16 cellular contexts compared by ENCODE assay signal in the genomic region with DNA sequence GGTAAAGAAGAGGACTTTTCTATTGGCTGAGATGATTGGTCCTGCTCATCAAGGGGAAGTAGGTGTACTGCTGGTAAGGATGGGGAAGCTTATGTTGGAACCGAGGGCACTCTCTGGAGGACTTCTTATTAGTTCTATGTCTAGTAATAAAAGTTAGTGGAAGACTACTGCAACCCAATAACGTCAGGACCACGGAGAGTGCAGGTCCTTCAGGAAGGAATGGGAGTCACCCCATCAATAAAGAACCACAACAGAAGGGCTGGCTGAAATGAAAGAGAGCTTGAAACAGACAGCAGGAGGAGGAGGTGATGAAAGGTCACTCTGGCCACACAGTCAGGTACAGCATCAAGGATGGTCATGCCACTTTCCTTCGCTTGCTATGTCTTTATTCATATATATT.
A peak's percentile ranks its signal among the peaks of the same experiment; 100 is the strongest.
DNase-seq lines count a peak whose midpoint lies in the region; ATAC-seq, FAIRE-seq and TF ChIP-seq lines count a peak whose summit lies in the region.
"Had no signal": no experiment of that assay in that cellular context is flagged by ENCODE, and none has a peak within 500 bp of the region (broad histone marks: within the 10 kb centered on the region; RNA-seq: fewer than 3 reads in every experiment).

No MANE protein-coding gene starts in this region.

- no peak overlapping the region for H3K9ac ChIP-seq in IMR-90 (ENCODE audit: low read depth, low read length)
- no peak overlapping the region for H3K9ac ChIP-seq in mammary epithelial cell (ENCODE audit: insufficient read depth, low read length)

- H2AFZ ChIP-seq in IMR-90 (replicated peaks; ENCODE audit: low read length, poor library complexity): no peak overlapping the region
- H2AFZ ChIP-seq in mammary epithelial cell (ENCODE audit: low read depth, low read length): no peak overlapping the region

- no peak overlapping the region for H4K91ac ChIP-seq in IMR-90 (ENCODE audit: insufficient read depth, low read depth, low read length)

- no peak overlapping the region for H2AK5ac ChIP-seq in IMR-90 (ENCODE audit: low read depth, low read length)

- H3K4me3 ChIP-seq in A549 (no peak overlapping the region), IMR-90 (ENCODE audit: insufficient read depth, low read depth, low read length) (no peak overlapping the region), mammary epithelial cell (replicated peaks in 1 of 3; ENCODE audit: insufficient read depth in 1 of 3, low read depth in 2 of 3, low read length in 3 of 3) (no peak overlapping the region)
- H3K4me3 ChIP-seq: psoas muscle had no signal

- H3K4me1 ChIP-seq in A549 (no peaks in the 10 kb centered on the region), IMR-90 (ENCODE audit: control insufficient read depth, insufficient read depth, low read length) (no peaks in the 10 kb centered on the region), mammary epithelial cell (ENCODE audit: insufficient read depth, low read length) (no peaks in the 10 kb centered on the region)
- H3K4me1 ChIP-seq: psoas muscle had no signal

- no TSS peak for BruUV-seq in IMR-90 (replicated peaks; lab: Mats Ljungman, UMichigan)
- no TSS peak for BruUV-seq in mammary epithelial cell (replicated peaks; lab: Mats Ljungman, UMichigan)

- no peak overlapping the region for H2BK120ac ChIP-seq in IMR-90 (ENCODE audit: low read depth, low read length)

- H3K9me1 ChIP-seq in IMR-90 (ENCODE audit: insufficient read depth, low read length): no peaks in the 10 kb centered on the region

- intact Hi-C loops in IMR-90 (cut with micrococcal nuclease): no loop called here
- intact Hi-C loops in mammary epithelial cell (cut with micrococcal nuclease): no loop called here

- no peaks in the 10 kb centered on the region for H4K20me1 ChIP-seq in IMR-90 (ENCODE audit: insufficient read depth, low read length)
- no peaks in the 10 kb centered on the region for H4K20me1 ChIP-seq in mammary epithelial cell (ENCODE audit: insufficient read depth, low read length)

- in situ Hi-C loops in IMR-90 (cut with MboI; ENCODE audit: low sequenced_read_pairs): no loop called here
- in situ Hi-C loops in mammary epithelial cell (cut with MboI; ENCODE audit: low sequenced_read_pairs in 2 of 2): no loop called here

- no peak overlapping the region for H3K23ac ChIP-seq in IMR-90 (ENCODE audit: low read depth, low read length)

- dilution Hi-C loops in IMR-90 (cut with HindIII; ENCODE audit: low sequenced_read_pairs, unreplicated experiment) (no loop called here), mammary epithelial cell (cut with HindIII; ENCODE audit: low sequenced_read_pairs) (loop anchor here (5.0 kb wide), 2 partner anchors 42 to 63 kb away; no protein-coding TSS in a partner anchor)

- H3K4ac ChIP-seq in IMR-90 (ENCODE audit: low read depth, low read length): no peak overlapping the region

- POLR2A ChIA-PET in A549 (lab: Yijun Ruan, JAX): no interaction called here
- POLR2A ChIA-PET in IMR-90 (lab: Charles Lee; ENCODE audit: unreplicated experiment): no interaction called here

- H3K79me2 ChIP-seq in mammary epithelial cell (ENCODE audit: insufficient read depth, low read length): no peaks in the 10 kb centered on the region

- H3K27ac ChIP-seq in A549 (no peak overlapping the region), IMR-90 (ENCODE audit: insufficient read depth, low read length) (no peak overlapping the region), mammary epithelial cell (ENCODE audit: insufficient read depth, low read depth, low read length) (no peak overlapping the region)
- H3K27ac ChIP-seq: psoas muscle had no signal

- CTCF ChIA-PET in A549 (lab: Yijun Ruan, JAX) (no interaction called here), IMR-90 (lab: Yijun Ruan, JAX) (no interaction called here), mammary epithelial cell (lab: Charles Lee; ENCODE audit: low non-redundant PET) (no interaction called here)

- no peak for TF ChIP-seq EP300 in A549 (IDR thresholded peaks at IDR 0.05)

- TF ChIP-seq RAD21 in A549 (conservative IDR thresholded peaks at IDR 0.05 in 1 of 2, IDR thresholded peaks at IDR 0.05 in 1 of 2) (no peak), IMR-90 (IDR thresholded peaks at IDR 0.05; ENCODE audit: low read length) (no peak)

- DNase-seq in A549 (ENCODE audit: low read depth in 1 of 2, low spot score in 1 of 2) (no peak), IMR-90 (peak; percentile 4), mammary epithelial cell (peak; percentile 21), iPS-NIHi11 (ENCODE audit: low spot score) (peak; percentile 60), OCI-M1 (lab: John Stamatoyannopoulos, UW) (no peak), RCC 7860 (ENCODE audit: low spot score) (no peak)
- DNase-seq: activated CD8-positive, alpha-beta T cell treated with anti-CD3 and anti-CD28 coated beads for 36 hours; CD8-positive, alpha-beta T cell; DND-41; HCEC 1CT; NCI-H1417 treated with DMSO at 0.1 percent for 48 hours; psoas muscle; stimulated activated naive CD4-positive, alpha-beta T cell; trophoblast cell had no signal

- H3K4me2 ChIP-seq in A549 (no peak overlapping the region), IMR-90 (ENCODE audit: low read depth, low read length) (no peak overlapping the region), mammary epithelial cell (ENCODE audit: insufficient read depth, low read depth, low read length) (no peak overlapping the region)

- H4K5ac ChIP-seq in IMR-90 (ENCODE audit: low read depth, low read length): no peak overlapping the region

- FAIRE-seq in A549 (lab: Jason Lieb, UNC) (no peak), RCC 7860 (lab: Jason Lieb, UNC) (no peak)

- H3K36me3 ChIP-seq in IMR-90 (ENCODE audit: control insufficient read depth, insufficient read depth, low read length): no peaks in the 10 kb centered on the region
- no peaks in the 10 kb centered on the region for H3K36me3 ChIP-seq in mammary epithelial cell (ENCODE audit: insufficient read depth, low read length)

- TF ChIP-seq CTCF in A549 (IDR thresholded peaks at IDR 0.05) (no peak), IMR-90 (conservative IDR thresholded peaks at IDR 0.05; ENCODE audit: low read depth, low read length) (0 out of 2 replicates have a peak, but pooled peaks have one; percentile 18), mammary epithelial cell (conservative IDR thresholded peaks at IDR 0.05 in 1 of 2, IDR thresholded peaks at IDR 0.05 in 1 of 2; ENCODE audit: extremely low read depth in 1 of 2, insufficient read depth in 1 of 2, low read depth in 1 of 2, low read length in 2 of 2) (peak in 1 of 2 donors; percentile 38)

- peaks cover 12% of the 10 kb centered on the region for H3K27me3 ChIP-seq in IMR-90 (ENCODE audit: control insufficient read depth, insufficient read depth, low read length)
- no peaks in the 10 kb centered on the region for H3K27me3 ChIP-seq in mammary epithelial cell (ENCODE audit: insufficient read depth, low read length)

- H3K18ac ChIP-seq in IMR-90 (ENCODE audit: low read depth, low read length): no peak overlapping the region

- WGBS in A549 (ENCODE audit: missing lambda C conversion rate): 33% methylated on average over 4 of the region's 4 CpGs
- WGBS in IMR-90 (ENCODE audit: extremely low coverage in 2 of 2, insufficient read length in 1 of 2), 2 experiments: no CpG with 5 or more reads among the region's 4 CpGs
- WGBS in mammary epithelial cell (ENCODE audit: low coverage, missing lambda C conversion rate): 57% methylated on average over 4 of the region's 4 CpGs

- no peak overlapping the region for H2BK20ac ChIP-seq in IMR-90 (ENCODE audit: low read depth, low read length)

- H3K14ac ChIP-seq in IMR-90 (replicated peaks; ENCODE audit: low read depth, low read length): no peak overlapping the region

- no peaks in the 10 kb centered on the region for H3K79me1 ChIP-seq in IMR-90 (ENCODE audit: low read depth in 1 of 2, low read length in 2 of 2)

- H2AK9ac ChIP-seq in IMR-90 (replicated peaks; ENCODE audit: low read depth, low read length, poor library complexity): no peak overlapping the region

- no peak overlapping the region for H2BK5ac ChIP-seq in IMR-90 (ENCODE audit: low read depth, low read length, poor library complexity, severe bottlenecking)

- ATAC-seq in A549: no peak
- no peak for ATAC-seq in IMR-90 (ENCODE audit: low read depth)
- no peak for ATAC-seq in GM21737 (IDR thresholded peaks at IDR 0.05; ENCODE audit: unreplicated experiment)
- no peak for ATAC-seq in HG02938 (IDR thresholded peaks at IDR 0.05; ENCODE audit: unreplicated experiment)
- ATAC-seq: activated CD8-positive, alpha-beta T cell treated with anti-CD3 and anti-CD28 coated beads for 36 hours; CD8-positive, alpha-beta T cell; psoas muscle had no signal

- TF ChIP-seq POLR2A in A549 (IDR thresholded peaks at IDR 0.05; ENCODE audit: low read length) (no peak), IMR-90 (IDR thresholded peaks at IDR 0.05; ENCODE audit: low read depth, low read length) (no peak)

- H3K56ac ChIP-seq in IMR-90 (ENCODE audit: extremely low read depth, insufficient read depth, low read length): no peak overlapping the region

- H2BK15ac ChIP-seq in IMR-90 (ENCODE audit: low read depth, low read length): no peak overlapping the region

- H3K9me3 ChIP-seq in A549 (no peaks in the 10 kb centered on the region), IMR-90 (ENCODE audit: control insufficient read depth, insufficient read depth, low read length) (no peaks in the 10 kb centered on the region), mammary epithelial cell (replicated peaks; ENCODE audit: insufficient read depth, low read length) (no peaks in the 10 kb centered on the region)
- H3K9me3 ChIP-seq: psoas muscle had no signal

- H4K8ac ChIP-seq in IMR-90 (ENCODE audit: low read depth in 2 of 2, low read length in 2 of 2): no peak overlapping the region

TF ChIP-seq in IMR-90, 13 proteins besides CTCF, POLR2A, EP300 and RAD21 (continues in another document):
- no peak for TF ChIP-seq RFX5 (IDR thresholded peaks at IDR 0.05; ENCODE audit: low read depth, low read length)
- TF ChIP-seq MXI1 (IDR thresholded peaks at IDR 0.05; ENCODE audit: borderline replicate concordance, low read depth, low read length): no peak
- TF ChIP-seq SMC3 (IDR thresholded peaks at IDR 0.05; ENCODE audit: low read depth, low read length): no peak
- no peak for TF ChIP-seq MAFK (IDR thresholded peaks at IDR 0.05; ENCODE audit: low read depth, low read length)
- no peak for TF ChIP-seq NFE2L2 (IDR thresholded peaks at IDR 0.05; ENCODE audit: low read depth, low read length)
- TF ChIP-seq, protein P1, sequence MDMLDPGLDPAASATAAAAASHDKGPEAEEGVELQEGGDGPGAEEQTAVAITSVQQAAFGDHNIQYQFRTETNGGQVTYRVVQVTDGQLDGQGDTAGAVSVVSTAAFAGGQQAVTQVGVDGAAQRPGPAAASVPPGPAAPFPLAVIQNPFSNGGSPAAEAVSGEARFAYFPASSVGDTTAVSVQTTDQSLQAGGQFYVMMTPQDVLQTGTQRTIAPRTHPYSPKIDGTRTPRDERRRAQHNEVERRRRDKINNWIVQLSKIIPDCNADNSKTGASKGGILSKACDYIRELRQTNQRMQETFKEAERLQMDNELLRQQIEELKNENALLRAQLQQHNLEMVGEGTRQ (IDR thresholded peaks at IDR 0.05; ENCODE audit: low read depth, low read length): no peak
- no peak for TF ChIP-seq FOS (IDR thresholded peaks at IDR 0.05; ENCODE audit: low read depth, low read length)
- TF ChIP-seq CHD1 (IDR thresholded peaks at IDR 0.05; ENCODE audit: low read depth, low read length): no peak
- TF ChIP-seq RCOR1 (IDR thresholded peaks at IDR 0.05; ENCODE audit: insufficient replicate concordance, low read length): no peak
- TF ChIP-seq BHLHE40 (IDR thresholded peaks at IDR 0.05; ENCODE audit: low read depth, low read length): no peak

Comparison
In these comparisons a context has a peak if more than half of its experiments do, and no peak if none do; other contexts are left out.
1. DNase-seq: peak in IMR-90 (single experiment), mammary epithelial cell (single experiment) and iPS-NIHi11 (single experiment); none in A549 (0 of 2), OCI-M1 (single experiment) and RCC 7860 (single experiment).